In the genomic region with DNA sequence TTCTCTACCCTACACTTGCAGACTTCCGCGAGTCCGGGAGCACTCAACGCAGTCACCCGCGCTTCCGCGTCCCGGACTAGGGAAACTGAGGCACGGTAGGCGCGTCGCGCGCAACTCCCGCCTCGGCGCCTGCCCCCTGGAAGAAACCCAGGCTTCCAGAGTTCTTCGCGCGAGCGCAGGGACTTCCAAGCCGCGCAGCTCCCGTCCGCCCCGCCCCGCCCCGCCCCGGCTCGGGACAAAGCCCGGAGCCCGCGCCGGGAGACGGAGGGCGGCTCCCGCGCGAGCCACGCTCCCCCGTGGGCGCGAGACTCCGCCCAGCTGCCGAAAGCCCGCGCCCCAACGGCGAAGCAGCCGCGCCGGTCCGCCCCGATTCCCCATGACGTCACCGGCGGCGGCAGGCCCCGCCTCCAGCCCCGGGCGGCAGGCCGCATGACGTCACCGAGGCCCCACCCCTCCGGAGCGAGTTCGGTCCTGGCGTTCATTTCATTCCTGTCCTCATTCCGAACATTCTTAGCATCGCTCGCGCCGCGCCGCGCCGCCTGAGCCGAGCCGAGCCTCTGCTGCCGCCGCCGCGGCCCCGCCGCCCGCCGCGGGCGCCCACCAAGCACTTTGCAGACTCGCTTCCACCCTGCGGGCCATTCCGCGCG, we compare ENCODE assay signal across 8 cellular contexts. TPM values are rescaled to one million over a fixed set of nuclear protein-coding genes. Genes with fewer than 3 reads are reported as not detected.
DNase-seq lines count a peak whose midpoint lies in the region; ATAC-seq and TF ChIP-seq lines count a peak whose summit lies in the region.

Gene TEAD1 (plus strand): TSS at position 498 of the 647 bp plus-strand sequence.

- H3K36me3 Mint-ChIP-seq in Caco-2 (ENCODE audit: insufficient read depth, unreplicated experiment): peaks cover 35% of the 10 kb centered on the region

- DNase-seq in Caco-2 (peak; percentile 97 to 100), SHP77 (lab: John Stamatoyannopoulos, UW) (peak; percentile 42 to 65), foreskin fibroblast (peak; percentile 97 to 99)
- DNase-seq in Jurkat, Clone E6-1 (ENCODE audit: low read depth, low spot score): peak; percentile 62
- peak; percentile 86 for DNase-seq in activated naive CD4-positive, alpha-beta T cell treated with Interleukin-2 at 50 U/mL for 16 hours
- peak; percentile 89 for DNase-seq in stimulated activated naive CD8-positive, alpha-beta T cell treated with anti-CD3 and anti-CD28 coated beads, Interleukin-15, Interleukin-2, amounts not matched to agents 100 U/mL and 50 U/mL, for 24 hours

- CTCF ChIA-PET in Caco-2 (lab: Charles Lee): interaction anchor here (1.3 kb wide), 1 partner anchor 215 kb away, joined by 4 read pairs; no protein-coding TSS in a partner anchor

- no peaks in the 10 kb centered on the region for H4K20me1 ChIP-seq in neural cell (ENCODE audit: insufficient read depth)

- TF ChIP-seq RAD21 in neural cell (conservative IDR thresholded peaks at IDR 0.05): peak; percentile 45

- peak; percentile 85 for ATAC-seq in GM21576 (IDR thresholded peaks at IDR 0.05; ENCODE audit: unreplicated experiment)
- peak; percentile 85 for ATAC-seq in stimulated activated naive CD8-positive, alpha-beta T cell treated with anti-CD3 and anti-CD28 coated beads, Interleukin-15, Interleukin-2, amounts not matched to agents 100 U/mL and 50 U/mL, for 24 hours

- peak within 1 kb of the TSS; percentile 79 for H3K4me3 Mint-ChIP-seq in Caco-2 (ENCODE audit: unreplicated experiment)

- peaks cover 32% of the 10 kb centered on the region for H3K4me1 Mint-ChIP-seq in Caco-2 (ENCODE audit: low read depth, unreplicated experiment)

- H3K9me2 ChIP-seq in neural cell (ENCODE audit: insufficient read depth, low read length): no peaks in the 10 kb centered on the region

- BruUV-seq in Caco-2 (replicated peaks; lab: Mats Ljungman, UMichigan): no TSS peak

- H2AFZ ChIP-seq in neural cell (ENCODE audit: low read depth, low read length): peak within 1 kb of the TSS; percentile 42

- H3K9me3 Mint-ChIP-seq in Caco-2 (ENCODE audit: unreplicated experiment): peaks cover 7% of the 10 kb centered on the region

- H3K36me3 ChIP-seq in Caco-2 (ENCODE audit: control insufficient read depth, insufficient read depth, low read length) (no peaks in the 10 kb centered on the region), neural cell (ENCODE audit: insufficient read depth, low read length) (no peaks in the 10 kb centered on the region)

- peak within 1 kb of the TSS; percentile 73 for H3K9ac ChIP-seq in neural cell (ENCODE audit: low read length)

- H3K4me2 ChIP-seq in neural cell (ENCODE audit: low read length): peak within 1 kb of the TSS; percentile 92

- TF ChIP-seq EP300 in neural cell (conservative IDR thresholded peaks at IDR 0.05; ENCODE audit: poor library complexity, severe bottlenecking): peak; percentile 60

- no peaks in the 10 kb centered on the region for H3F3A ChIP-seq in neural cell (ENCODE audit: insufficient read depth, low read length, poor library complexity, severe bottlenecking)

- H3K9me3 ChIP-seq in Caco-2 (no peaks in the 10 kb centered on the region), neural cell (ENCODE audit: low read length) (no peaks in the 10 kb centered on the region)

- H3K4me1 ChIP-seq in Caco-2: peaks cover 20% of the 10 kb centered on the region; the same call in 1 of the 2 replicates

- no peaks in the 10 kb centered on the region for H3K27me3 Mint-ChIP-seq in Caco-2 (ENCODE audit: insufficient read depth, unreplicated experiment)

- peaks cover 40% of the 10 kb centered on the region for H3K79me2 ChIP-seq in neural cell (replicated peaks; ENCODE audit: insufficient read depth, low read length)

- H3K27ac Mint-ChIP-seq in Caco-2 (ENCODE audit: unreplicated experiment): peak within 1 kb of the TSS; percentile 91

- H3K4me3 ChIP-seq in Caco-2 (ENCODE audit: low read depth, low read length) (peak within 1 kb of the TSS; percentile 81), foreskin fibroblast (ENCODE audit: low read depth in 1 of 2, low read length in 2 of 2) (peak within 1 kb of the TSS; percentile 75 to 85), neural cell (ENCODE audit: low read length) (peak within 1 kb of the TSS; percentile 78)
- H3K4me3 ChIP-seq in Jurkat, Clone E6-1 (ENCODE audit: low read length): peak within 1 kb of the TSS; percentile 62

- POLR2A ChIA-PET in Caco-2 (lab: Charles Lee): interaction anchor here (0.7 to 1.0 kb wide), 3 partner anchors 129 to 297 kb away, joined by 3 read pairs; partner anchors contain the start of gene PARVA

- TF ChIP-seq CTCF in Caco-2 (IDR thresholded peaks at IDR 0.05; ENCODE audit: insufficient read depth in 1 of 2, low read depth in 1 of 2, low read length in 1 of 2, severe bottlenecking in 1 of 2, unreplicated experiment in 1 of 2): no peak
- no peak for TF ChIP-seq CTCF in foreskin fibroblast (IDR thresholded peaks at IDR 0.05; ENCODE audit: low read depth, low read length)
- no peak for TF ChIP-seq CTCF in neural cell (IDR thresholded peaks at IDR 0.05; ENCODE audit: poor library complexity, severe bottlenecking)

- no peaks in the 10 kb centered on the region for H3K27me3 ChIP-seq in Caco-2 (replicated peaks; ENCODE audit: control insufficient read depth, insufficient read depth, low read length)
- no peaks in the 10 kb centered on the region for H3K27me3 ChIP-seq in neural cell (ENCODE audit: insufficient read depth, low read depth, low read length)

- intact Hi-C loops in Caco-2 (cut with micrococcal nuclease; ENCODE audit: unreplicated experiment): loop anchor here (1.0 to 10.0 kb wide), 5 partner anchors 49 to 339 kb away; no protein-coding TSS in a partner anchor

- peak within 1 kb of the TSS; percentile 35 for H3K27ac ChIP-seq in neural cell (ENCODE audit: low read length)

TF ChIP-seq in neural cell, 6 proteins besides CTCF, POLR2A, EP300 and RAD21:
- TF ChIP-seq SMC3 (conservative IDR thresholded peaks at IDR 0.05; ENCODE audit: poor library complexity): peak; percentile 49
- TF ChIP-seq TAF1 (IDR thresholded peaks at IDR 0.05; ENCODE audit: low read depth): peak; percentile 88
- TF ChIP-seq POLR2AphosphoS5 (IDR thresholded peaks at IDR 0.05): peak; percentile 88
- no peak for TF ChIP-seq REST (IDR thresholded peaks at IDR 0.05; ENCODE audit: borderline replicate concordance)
- peak; percentile 54 for TF ChIP-seq MXI1 (conservative IDR thresholded peaks at IDR 0.05; ENCODE audit: poor library complexity, severe bottlenecking)
- no peak for TF ChIP-seq EZH2 (IDR thresholded peaks at IDR 0.05; ENCODE audit: borderline replicate concordance, insufficient read depth, low read length, poor library complexity, severe bottlenecking)

RNA-seq across cellular contexts. Expression of gene TEAD1, which starts in this region (rescaled TPM):
- total RNA-seq in Caco-2 (2022): 134 and 144 TPM in 2 replicates
- 2.4 TPM for polyA plus RNA-seq in Jurkat, Clone E6-1 (2012; ENCODE audit: insufficient read depth, insufficient read length)
- 12.2 and 17.2 TPM in 2 replicates for polyA plus RNA-seq in neural cell
- polyA minus RNA-seq in neural cell: 56.5 and 76.6 TPM in 2 replicates

Comparison
In these comparisons a context has a peak if more than half of its experiments do, and no peak if none do; other contexts are left out.
1. Peak in every context shown above with its lines: DNase-seq, ATAC-seq, H3K4me3 ChIP-seq and H3K27ac ChIP-seq.